ENCODE assay signal across 17 cellular contexts in genomic region chr1:152515454-152515823, GRCh38. TPM values are rescaled to one million over a fixed set of nuclear protein-coding genes. Genes with fewer than 3 reads are reported as not detected.
A peak's percentile ranks its signal among the peaks of the same experiment; 100 is the strongest.
DNase-seq lines count a peak whose midpoint lies in the region; ATAC-seq and TF ChIP-seq lines count a peak whose summit lies in the region.
"Had no signal": no experiment of that assay in that cellular context is flagged by ENCODE, and none has a peak within 500 bp of the region (broad histone marks: within the 10 kb centered on the region; RNA-seq: fewer than 3 reads in every experiment).

No MANE protein-coding gene starts in this region.

- H4K5ac ChIP-seq in mesendoderm (ENCODE audit: low read length): no peak overlapping the region

- no peaks in the 10 kb centered on the region for H3K79me1 ChIP-seq in mesendoderm (ENCODE audit: low read length)

- peak; percentile 3 for DNase-seq in stimulated activated naive CD8-positive, alpha-beta T cell treated with anti-CD3 and anti-CD28 coated beads, Interleukin-15, Interleukin-2, amounts not matched to agents 100 U/mL and 50 U/mL, for 24 hours
- DNase-seq in stimulated activated naive CD8-positive, alpha-beta T cell treated with anti-CD3 and anti-CD28 coated beads, Interleukin-15, amount 100 ng/mL, for 72 hours: no peak
- peak in 2 of 10 donors; percentile 20 to 48 for DNase-seq in dorsolateral prefrontal cortex
- DNase-seq in mesendoderm: peak; percentile 1
- DNase-seq in SW 1271 (lab: John Stamatoyannopoulos, UW): no peak
- DNase-seq in effector memory CD4-positive, alpha-beta T cell: no peak
- DNase-seq: C1 segment of cervical spinal cord; naive thymus-derived CD8-positive, alpha-beta T cell; NCI-H2171 treated with DMSO at 0.1 percent for 48 hours; RPMI8226 had no signal

- no peak overlapping the region for H2BK5ac ChIP-seq in mesendoderm (ENCODE audit: low read length)

- H2BK120ac ChIP-seq in mesendoderm (ENCODE audit: low read depth, low read length): no peak overlapping the region

- H3K27ac Mint-ChIP-seq in stimulated activated naive CD8-positive, alpha-beta T cell treated with anti-CD3 and anti-CD28 coated beads, Interleukin-15, amount 100 ng/mL, for 72 hours: no peak overlapping the region
- H3K27ac Mint-ChIP-seq: activated T-helper 1 cell treated with anti-CD3 and anti-CD28 coated beads, Interleukin-12 subunit alpha, Interleukin-12 subunit beta, Interleukin-2, Interleukin-4 antibody, amounts not matched to agents 30 ng/mL and 10 ng/mL and 1 ng/mL, durations not matched to agents 14 hours and 24 hours and 36 hours; stimulated activated naive CD8-positive, alpha-beta T cell treated with anti-CD3 and anti-CD28 coated beads, Interleukin-15, Interleukin-2, amounts not matched to agents 100 ng/mL and 50 ng/mL, for 24 hours; WTC11 had no signal

- no peak overlapping the region for H3K27ac ChIP-seq in dorsolateral prefrontal cortex
- no peak overlapping the region for H3K27ac ChIP-seq in mesendoderm (ENCODE audit: low read depth, low read length)
- no peak overlapping the region for H3K27ac ChIP-seq in effector memory CD4-positive, alpha-beta T cell (ENCODE audit: insufficient read depth, low read length, poor library complexity, severe bottlenecking)

- no peak overlapping the region for H3K4me2 ChIP-seq in mesendoderm (ENCODE audit: low read length)

- no peaks in the 10 kb centered on the region for H3K4me1 Mint-ChIP-seq in stimulated activated naive CD8-positive, alpha-beta T cell treated with anti-CD3 and anti-CD28 coated beads, Interleukin-15, amount 100 ng/mL, for 72 hours
- H3K4me1 Mint-ChIP-seq: WTC11 had no signal

- H3K56ac ChIP-seq in mesendoderm (ENCODE audit: low read length): no peak overlapping the region

- H3K4me1 ChIP-seq in mesendoderm (ENCODE audit: control insufficient read depth, low read depth, low read length): no peaks in the 10 kb centered on the region
- H3K4me1 ChIP-seq in effector memory CD4-positive, alpha-beta T cell (ENCODE audit: control insufficient read depth, insufficient read depth, low read length, poor library complexity, severe bottlenecking): peaks cover 4% of the 10 kb centered on the region

- no peaks in the 10 kb centered on the region for H3K79me2 ChIP-seq in mesendoderm (ENCODE audit: control insufficient read depth, insufficient read depth, low read length)

- H3K18ac ChIP-seq in mesendoderm (ENCODE audit: low read length): no peak overlapping the region

- H3K9ac ChIP-seq in mesendoderm (ENCODE audit: low read length): no peak overlapping the region

- peaks cover 72% of the 10 kb centered on the region for H3K27me3 Mint-ChIP-seq in stimulated activated naive CD8-positive, alpha-beta T cell treated with anti-CD3 and anti-CD28 coated beads, Interleukin-15, amount 100 ng/mL, for 72 hours

- no peak for TF ChIP-seq CTCF in dorsolateral prefrontal cortex (IDR thresholded peaks at IDR 0.05 in 54 of 56, conservative IDR thresholded peaks at IDR 0.05 in 2 of 56; ENCODE audit: low read depth in 1 of 56, partially characterized antibody in 56 of 56)

- no CpG with 5 or more reads among the region's 33 CpGs for WGBS in mesendoderm (ENCODE audit: extremely low coverage, insufficient coverage, low lambda C conversion rate)

- H3K23ac ChIP-seq in mesendoderm (ENCODE audit: low read length): no peak overlapping the region

- H3K4me3 Mint-ChIP-seq in stimulated activated naive CD8-positive, alpha-beta T cell treated with anti-CD3 and anti-CD28 coated beads, Interleukin-15, amount 100 ng/mL, for 72 hours: peak overlapping the region in 1 of 2 donors; percentile 41
- H3K4me3 Mint-ChIP-seq: activated T-helper 1 cell treated with anti-CD3 and anti-CD28 coated beads, Interleukin-12 subunit alpha, Interleukin-12 subunit beta, Interleukin-2, Interleukin-4 antibody, amounts not matched to agents 30 ng/mL and 10 ng/mL and 1 ng/mL, durations not matched to agents 14 hours and 24 hours and 36 hours; stimulated activated naive CD8-positive, alpha-beta T cell treated with anti-CD3 and anti-CD28 coated beads, Interleukin-15, Interleukin-2, amounts not matched to agents 100 ng/mL and 50 ng/mL, for 24 hours; WTC11 had no signal

- no peaks in the 10 kb centered on the region for H3K9me3 ChIP-seq in effector memory CD4-positive, alpha-beta T cell (ENCODE audit: control insufficient read depth, low read length)

- no peak for ATAC-seq in stimulated activated naive CD8-positive, alpha-beta T cell treated with anti-CD3 and anti-CD28 coated beads, Interleukin-15, Interleukin-2, amounts not matched to agents 100 U/mL and 50 U/mL, for 24 hours
- ATAC-seq in stimulated activated naive CD8-positive, alpha-beta T cell treated with anti-CD3 and anti-CD28 coated beads, Interleukin-15, amount 100 ng/mL, for 72 hours: no peak
- ATAC-seq in GM21737 (IDR thresholded peaks at IDR 0.05; ENCODE audit: unreplicated experiment) (no peak), HG03378 (IDR thresholded peaks at IDR 0.05; ENCODE audit: unreplicated experiment) (no peak)
- ATAC-seq: HCT116; naive thymus-derived CD8-positive, alpha-beta T cell; WTC11 had no signal

- no peak overlapping the region for H2AK5ac ChIP-seq in mesendoderm (ENCODE audit: low read length)

- H3K27me3 ChIP-seq in dorsolateral prefrontal cortex (peaks cover 0 to 66% (median 45%) of the 10 kb centered on the region in 45 donors), mesendoderm (ENCODE audit: insufficient read depth, low read length, poor library complexity) (no peaks in the 10 kb centered on the region)
- peaks cover 19% of the 10 kb centered on the region for H3K27me3 ChIP-seq in effector memory CD4-positive, alpha-beta T cell (replicated peaks; ENCODE audit: control insufficient read depth, insufficient read depth, low read length, poor library complexity, severe bottlenecking)

- intact Hi-C loops in dorsolateral prefrontal cortex (cut with DNase I): no loop called here

- no peak overlapping the region for H4K8ac ChIP-seq in mesendoderm (ENCODE audit: low read depth, low read length)

- no peaks in the 10 kb centered on the region for H3K9me3 Mint-ChIP-seq in stimulated activated naive CD8-positive, alpha-beta T cell treated with anti-CD3 and anti-CD28 coated beads, Interleukin-15, amount 100 ng/mL, for 72 hours
- H3K9me3 Mint-ChIP-seq: activated T-helper 1 cell treated with anti-CD3 and anti-CD28 coated beads, Interleukin-12 subunit alpha, Interleukin-12 subunit beta, Interleukin-2, Interleukin-4 antibody, amounts not matched to agents 30 ng/mL and 10 ng/mL and 1 ng/mL, durations not matched to agents 14 hours and 24 hours and 36 hours; stimulated activated naive CD8-positive, alpha-beta T cell treated with anti-CD3 and anti-CD28 coated beads, Interleukin-15, Interleukin-2, amounts not matched to agents 100 ng/mL and 50 ng/mL, for 24 hours had no signal

- no peak overlapping the region for H3K4ac ChIP-seq in mesendoderm (ENCODE audit: low read depth, low read length)

- peak overlapping the region in 57 of 59 donors; percentile 3 to 63 (median 40) for H3K4me3 ChIP-seq in dorsolateral prefrontal cortex
- no peak overlapping the region for H3K4me3 ChIP-seq in mesendoderm (ENCODE audit: low read length)
- H3K4me3 ChIP-seq in effector memory CD4-positive, alpha-beta T cell (ENCODE audit: insufficient read depth, low read depth, low read length, poor library complexity, severe bottlenecking): no peak overlapping the region

- H2BK15ac ChIP-seq in mesendoderm (replicated peaks; ENCODE audit: low read depth): no peak overlapping the region

- H3K36me3 ChIP-seq in mesendoderm (ENCODE audit: control insufficient read depth, insufficient read depth, low read length): no peaks in the 10 kb centered on the region
- H3K36me3 ChIP-seq in effector memory CD4-positive, alpha-beta T cell (ENCODE audit: control insufficient read depth, insufficient read depth, low read length): no peaks in the 10 kb centered on the region

RNA-seq across cellular contexts. Expression of gene CRCT1, which starts 1.2 kb away (rescaled TPM):
- not detected for total RNA-seq in dorsolateral prefrontal cortex
- not detected for polyA plus RNA-seq in mesendoderm (2013, experiment 1 of 2)
- not detected for polyA plus RNA-seq in mesendoderm (2013, experiment 2 of 2)
- total RNA-seq: activated T-helper 1 cell treated with anti-CD3 and anti-CD28 coated beads, Interleukin-12 subunit alpha, Interleukin-12 subunit beta, Interleukin-2, Interleukin-4 antibody, amounts not matched to agents 30 ng/mL and 10 ng/mL and 1 ng/mL, durations not matched to agents 14 hours and 24 hours and 36 hours; glomerular endothelial cell; naive thymus-derived CD8-positive, alpha-beta T cell; WTC11 had no signal
- polyA plus RNA-seq: naive thymus-derived CD8-positive, alpha-beta T cell had no signal

RNA-seq across cellular contexts. Expression of gene LCE5A, which starts 4.8 kb away (rescaled TPM):
- total RNA-seq in dorsolateral prefrontal cortex: under 1 TPM in 2 of 120 experiments, not detected in 118; 0.63 to 0.80 TPM
- not detected for polyA plus RNA-seq in mesendoderm (2013, experiment 1 of 2)
- not detected for polyA plus RNA-seq in mesendoderm (2013, experiment 2 of 2)
- total RNA-seq: activated T-helper 1 cell treated with anti-CD3 and anti-CD28 coated beads, Interleukin-12 subunit alpha, Interleukin-12 subunit beta, Interleukin-2, Interleukin-4 antibody, amounts not matched to agents 30 ng/mL and 10 ng/mL and 1 ng/mL, durations not matched to agents 14 hours and 24 hours and 36 hours; glomerular endothelial cell; naive thymus-derived CD8-positive, alpha-beta T cell; WTC11 had no signal
- polyA plus RNA-seq: naive thymus-derived CD8-positive, alpha-beta T cell had no signal

RNA-seq across cellular contexts. Expression of gene LCE3E, which starts 51.1 kb away (rescaled TPM):
- total RNA-seq in dorsolateral prefrontal cortex: not detected
- polyA plus RNA-seq in mesendoderm (2013, experiment 1 of 2): not detected
- not detected for polyA plus RNA-seq in mesendoderm (2013, experiment 2 of 2)
- total RNA-seq: activated T-helper 1 cell treated with anti-CD3 and anti-CD28 coated beads, Interleukin-12 subunit alpha, Interleukin-12 subunit beta, Interleukin-2, Interleukin-4 antibody, amounts not matched to agents 30 ng/mL and 10 ng/mL and 1 ng/mL, durations not matched to agents 14 hours and 24 hours and 36 hours; glomerular endothelial cell; naive thymus-derived CD8-positive, alpha-beta T cell; WTC11 had no signal
- polyA plus RNA-seq: naive thymus-derived CD8-positive, alpha-beta T cell had no signal

Comparison
In these comparisons a context has a peak if more than half of its experiments do, and no peak if none do; other contexts are left out.
1. DNase-seq: peak in stimulated activated naive CD8-positive, alpha-beta T cell treated with anti-CD3 and anti-CD28 coated beads, Interleukin-15, Interleukin-2, amounts not matched to agents 100 U/mL and 50 U/mL, for 24 hours (single experiment) and mesendoderm (single experiment); none in stimulated activated naive CD8-positive, alpha-beta T cell treated with anti-CD3 and anti-CD28 coated beads, Interleukin-15, amount 100 ng/mL, for 72 hours (0 of 2), SW 1271 (0 of 2) and effector memory CD4-positive, alpha-beta T cell (0 of 3).
2. H3K4me3 ChIP-seq: peak in dorsolateral prefrontal cortex (57 of 59); none in mesendoderm (single experiment) and effector memory CD4-positive, alpha-beta T cell (single experiment).